In the genomic region with DNA sequence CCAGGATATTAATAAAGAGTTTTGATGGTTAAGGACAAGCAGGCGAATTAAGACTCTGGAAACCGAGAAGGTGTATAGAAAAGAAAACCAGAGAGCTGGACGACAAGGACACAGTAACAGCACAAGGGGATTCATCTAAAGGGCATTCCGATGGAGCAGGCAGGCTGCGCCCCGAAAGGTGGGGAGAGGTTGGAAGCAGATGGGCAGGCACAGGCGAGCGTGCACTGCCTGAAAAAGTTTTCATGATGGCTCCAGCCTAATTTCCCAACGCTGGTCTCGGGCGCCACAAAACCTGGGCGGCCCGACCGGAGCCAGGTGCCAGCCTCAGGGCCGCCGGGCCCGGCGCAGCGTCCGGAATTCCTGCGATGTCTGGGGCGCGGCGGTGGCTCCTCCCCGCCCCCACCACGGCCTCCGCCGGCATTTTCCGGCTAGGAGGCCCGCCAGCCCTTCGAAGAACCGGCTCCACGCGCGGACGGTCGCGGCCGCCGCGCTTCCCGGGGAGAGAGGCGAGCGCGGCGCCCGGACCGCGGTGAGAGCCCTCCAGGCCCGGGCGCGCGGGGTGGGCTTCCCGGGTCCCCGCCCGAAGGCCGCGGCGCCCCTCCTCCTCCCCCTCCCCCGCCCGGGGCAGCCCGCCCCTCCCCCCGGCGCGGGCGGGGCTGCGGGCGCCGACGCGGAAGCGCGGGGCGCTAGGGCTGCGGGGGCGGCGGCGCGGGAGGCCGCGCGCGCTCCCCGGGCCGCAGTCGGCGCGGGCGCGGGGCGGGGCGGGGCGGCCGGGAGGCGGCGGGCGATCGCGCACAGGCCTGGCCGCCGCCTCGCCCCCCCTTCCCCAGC, we compare ENCODE assay signal across 1 cellular context.
TF ChIP-seq lines count a peak whose summit lies in the region.

No MANE protein-coding gene starts in this region.

TF ChIP-seq in HepG2, 621 proteins besides CTCF, POLR2A, EP300 and RAD21 (continued from another document):
- TF ChIP-seq, protein P1, sequence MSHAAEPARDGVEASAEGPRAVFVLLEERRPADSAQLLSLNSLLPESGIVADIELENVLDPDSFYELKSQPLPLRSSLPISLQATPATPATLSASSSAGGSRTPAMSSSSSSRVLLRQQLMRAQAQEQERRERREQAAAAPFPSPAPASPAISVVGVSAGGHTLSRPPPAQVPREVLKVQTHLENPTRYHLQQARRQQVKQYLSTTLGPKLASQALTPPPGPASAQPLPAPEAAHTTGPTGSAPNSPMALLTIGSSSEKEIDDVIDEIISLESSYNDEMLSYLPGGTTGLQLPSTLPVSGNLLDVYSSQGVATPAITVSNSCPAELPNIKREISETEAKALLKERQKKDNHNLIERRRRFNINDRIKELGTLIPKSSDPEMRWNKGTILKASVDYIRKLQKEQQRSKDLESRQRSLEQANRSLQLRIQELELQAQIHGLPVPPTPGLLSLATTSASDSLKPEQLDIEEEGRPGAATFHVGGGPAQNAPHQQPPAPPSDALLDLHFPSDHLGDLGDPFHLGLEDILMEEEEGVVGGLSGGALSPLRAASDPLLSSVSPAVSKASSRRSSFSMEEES (CRISPR knock-in tag; IDR thresholded peaks at IDR 0.05): 0 out of 2 replicates have a peak, but pooled peaks have one; percentile 31
- TF ChIP-seq, protein P2, sequence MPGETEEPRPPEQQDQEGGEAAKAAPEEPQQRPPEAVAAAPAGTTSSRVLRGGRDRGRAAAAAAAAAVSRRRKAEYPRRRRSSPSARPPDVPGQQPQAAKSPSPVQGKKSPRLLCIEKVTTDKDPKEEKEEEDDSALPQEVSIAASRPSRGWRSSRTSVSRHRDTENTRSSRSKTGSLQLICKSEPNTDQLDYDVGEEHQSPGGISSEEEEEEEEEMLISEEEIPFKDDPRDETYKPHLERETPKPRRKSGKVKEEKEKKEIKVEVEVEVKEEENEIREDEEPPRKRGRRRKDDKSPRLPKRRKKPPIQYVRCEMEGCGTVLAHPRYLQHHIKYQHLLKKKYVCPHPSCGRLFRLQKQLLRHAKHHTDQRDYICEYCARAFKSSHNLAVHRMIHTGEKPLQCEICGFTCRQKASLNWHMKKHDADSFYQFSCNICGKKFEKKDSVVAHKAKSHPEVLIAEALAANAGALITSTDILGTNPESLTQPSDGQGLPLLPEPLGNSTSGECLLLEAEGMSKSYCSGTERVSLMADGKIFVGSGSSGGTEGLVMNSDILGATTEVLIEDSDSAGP (CRISPR knock-in tag; IDR thresholded peaks at IDR 0.05; ENCODE audit: borderline replicate concordance): peak; percentile 55; the same call in 1 of the 2 replicates
- TF ChIP-seq, protein P3, sequence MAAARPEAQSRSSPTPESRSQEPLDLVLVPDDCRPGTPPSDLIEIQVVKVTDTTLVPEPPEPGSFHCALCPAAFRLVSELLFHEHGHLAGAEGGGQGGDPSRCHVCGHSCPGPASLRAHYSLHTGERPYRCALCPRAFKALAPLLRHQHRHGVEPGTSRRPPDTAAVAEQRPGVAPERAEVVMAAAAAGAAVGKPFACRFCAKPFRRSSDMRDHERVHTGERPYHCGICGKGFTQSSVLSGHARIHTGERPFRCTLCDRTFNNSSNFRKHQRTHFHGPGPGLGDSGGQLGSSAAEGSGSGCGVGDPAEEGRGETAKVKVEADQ (CRISPR knock-in tag; IDR thresholded peaks at IDR 0.05; ENCODE audit: borderline replicate concordance): peak; percentile 56; the same call in 1 of the 2 replicates
- TF ChIP-seq, protein P4, sequence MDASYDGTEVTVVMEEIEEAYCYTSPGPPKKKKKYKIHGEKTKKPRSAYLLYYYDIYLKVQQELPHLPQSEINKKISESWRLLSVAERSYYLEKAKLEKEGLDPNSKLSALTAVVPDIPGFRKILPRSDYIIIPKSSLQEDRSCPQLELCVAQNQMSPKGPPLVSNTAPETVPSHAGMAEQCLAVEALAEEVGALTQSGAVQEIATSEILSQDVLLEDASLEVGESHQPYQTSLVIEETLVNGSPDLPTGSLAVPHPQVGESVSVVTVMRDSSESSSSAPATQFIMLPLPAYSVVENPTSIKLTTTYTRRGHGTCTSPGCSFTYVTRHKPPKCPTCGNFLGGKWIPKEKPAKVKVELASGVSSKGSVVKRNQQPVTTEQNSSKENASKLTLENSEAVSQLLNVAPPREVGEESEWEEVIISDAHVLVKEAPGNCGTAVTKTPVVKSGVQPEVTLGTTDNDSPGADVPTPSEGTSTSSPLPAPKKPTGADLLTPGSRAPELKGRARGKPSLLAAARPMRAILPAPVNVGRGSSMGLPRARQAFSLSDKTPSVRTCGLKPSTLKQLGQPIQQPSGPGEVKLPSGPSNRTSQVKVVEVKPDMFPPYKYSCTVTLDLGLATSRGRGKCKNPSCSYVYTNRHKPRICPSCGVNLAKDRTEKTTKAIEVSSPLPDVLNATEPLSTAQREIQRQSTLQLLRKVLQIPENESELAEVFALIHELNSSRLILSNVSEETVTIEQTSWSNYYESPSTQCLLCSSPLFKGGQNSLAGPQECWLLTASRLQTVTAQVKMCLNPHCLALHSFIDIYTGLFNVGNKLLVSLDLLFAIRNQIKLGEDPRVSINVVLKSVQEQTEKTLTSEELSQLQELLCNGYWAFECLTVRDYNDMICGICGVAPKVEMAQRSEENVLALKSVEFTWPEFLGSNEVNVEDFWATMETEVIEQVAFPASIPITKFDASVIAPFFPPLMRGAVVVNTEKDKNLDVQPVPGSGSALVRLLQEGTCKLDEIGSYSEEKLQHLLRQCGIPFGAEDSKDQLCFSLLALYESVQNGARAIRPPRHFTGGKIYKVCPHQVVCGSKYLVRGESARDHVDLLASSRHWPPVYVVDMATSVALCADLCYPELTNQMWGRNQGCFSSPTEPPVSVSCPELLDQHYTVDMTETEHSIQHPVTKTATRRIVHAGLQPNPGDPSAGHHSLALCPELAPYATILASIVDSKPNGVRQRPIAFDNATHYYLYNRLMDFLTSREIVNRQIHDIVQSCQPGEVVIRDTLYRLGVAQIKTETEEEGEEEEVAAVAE (CRISPR knock-in tag; IDR thresholded peaks at IDR 0.05; ENCODE audit: borderline replicate concordance): no peak
